34 cellular contexts compared by ENCODE assay signal in the genomic region with DNA sequence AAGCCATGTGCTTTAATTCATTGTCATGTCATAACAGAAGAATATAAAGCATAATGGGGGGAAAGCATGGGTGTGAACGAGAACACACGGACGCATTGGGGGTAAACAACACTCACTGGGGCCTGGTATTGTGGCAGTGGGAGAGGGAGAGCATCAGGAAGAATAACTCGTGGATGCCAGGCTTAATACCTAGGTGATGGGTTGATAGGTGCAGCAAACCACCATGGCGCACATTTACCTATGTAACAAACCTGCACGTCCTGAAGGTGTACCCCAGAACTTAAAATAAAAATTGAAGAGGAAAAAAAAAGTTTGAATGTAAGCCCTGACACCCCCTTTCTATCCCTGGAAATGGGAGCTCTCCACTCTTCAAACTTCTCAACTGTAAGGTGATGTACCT.
"Had no signal": no experiment of that assay in that cellular context is flagged by ENCODE, and none has a peak within 500 bp of the region (broad histone marks: within the 10 kb centered on the region; RNA-seq: fewer than 3 reads in every experiment).

No MANE protein-coding gene starts in this region.

- H3K27ac ChIP-seq: KMS-11 had no signal

- H3K4me3 ChIP-seq: MG63 had no signal

- H3K9me3 ChIP-seq: MG63 had no signal

- DNase-seq: Karpas-422, Kasumi-1, MG63, MM.1S, MV-4-11, NCI-H1048, NCI-H1092, NCI-H1092 treated with DMSO at 0.1 percent for 48 hours, NCI-H1105, NCI-H1105 treated with DMSO at 0.1 percent for 48 hours, NCI-H1417, NCI-H1417 treated with DMSO at 0.1 percent for 48 hours, NCI-H1436, NCI-H1436 treated with DMSO at 0.1 percent for 48 hours, NCI-H146, NCI-H1694, NCI-H1694 treated with DMSO at 0.1 percent for 48 hours, NCI-H187, NCI-H187 treated with DMSO at 0.1 percent for 48 hours, NCI-H1930, NCI-H2029, NCI-H2029 treated with DMSO at 0.1 percent for 48 hours, NCI-H2081, NCI-H2081 treated with DMSO at 0.1 percent for 48 hours, NCI-H2107, NCI-H2171, NCI-H2171 treated with DMSO at 0.1 percent for 48 hours, NCI-H2227 treated with DMSO at 0.1 percent for 48 hours, NCI-H226, NCI-H345, NCI-H446, NCI-H446 treated with DMSO at 0.1 percent for 48 hours, NCI-H510A had no signal

- H3K36me3 ChIP-seq: MG63 had no signal
